Comparison of ENCODE assay signal across 9 cellular contexts in genomic region chr1:207866471-207867135, GRCh38. TPM values are rescaled to one million over a fixed set of nuclear protein-coding genes. Genes with fewer than 3 reads are reported as not detected.
DNase-seq lines count a peak whose midpoint lies in the region; ATAC-seq and FAIRE-seq lines count a peak whose summit lies in the region.
"Had no signal": no experiment of that assay in that cellular context is flagged by ENCODE, and none has a peak within 500 bp of the region (broad histone marks: within the 10 kb centered on the region; RNA-seq: fewer than 3 reads in every experiment).

No MANE protein-coding gene starts in this region.

- no peaks in the 10 kb centered on the region for H3K9me3 Mint-ChIP-seq in activated CD8-positive, alpha-beta memory T cell treated with anti-CD3 and anti-CD28 coated beads, Interleukin-2, amount 10 ng/mL, durations not matched to agents 7 days and 5 days (ENCODE audit: low read depth)

- H3K36me3 ChIP-seq in rectal smooth muscle tissue (ENCODE audit: control insufficient read depth, insufficient read depth, low read length): peaks cover 6% of the 10 kb centered on the region

- CTCF ChIA-PET in activated CD8-positive, alpha-beta memory T cell treated with anti-CD3 and anti-CD28 coated beads, Interleukin-2, amount 10 ng/mL, durations not matched to agents 7 days and 5 days (lab: Charles Lee): interaction anchor here (1.5 to 17.5 kb wide), 3 partner anchors 18 to 67 kb away, joined by 3 to 414 read pairs (median 284); no protein-coding TSS in a partner anchor

- H3K27me3 Mint-ChIP-seq in activated CD8-positive, alpha-beta memory T cell treated with anti-CD3 and anti-CD28 coated beads, Interleukin-2, amount 10 ng/mL, durations not matched to agents 7 days and 5 days: no peaks in the 10 kb centered on the region

- H3K4me1 ChIP-seq in rectal smooth muscle tissue (ENCODE audit: control insufficient read depth, insufficient read depth, low read length): peaks cover 22% of the 10 kb centered on the region

- no peak for ATAC-seq in activated CD8-positive, alpha-beta memory T cell treated with anti-CD3 and anti-CD28 coated beads, Interleukin-2, amount 10 ng/mL, durations not matched to agents 7 days and 5 days
- ATAC-seq in Right ventricle myocardium superior (ENCODE audit: poor library complexity): peak; percentile 35
- ATAC-seq in HG02763 (IDR thresholded peaks at IDR 0.05; ENCODE audit: unreplicated experiment): no peak
- ATAC-seq in HG03521 (IDR thresholded peaks at IDR 0.05; ENCODE audit: unreplicated experiment): no peak

- intact Hi-C loops in Right ventricle myocardium superior (cut with DNase I): no loop called here

- no peak overlapping the region for H3K9ac ChIP-seq in rectal smooth muscle tissue (ENCODE audit: low read length)

- no peak for FAIRE-seq in urothelium cell line (lab: Jason Lieb, UNC)

- H3K4me1 Mint-ChIP-seq in activated CD8-positive, alpha-beta memory T cell treated with anti-CD3 and anti-CD28 coated beads, Interleukin-2, amount 10 ng/mL, durations not matched to agents 7 days and 5 days: peaks cover 83% of the 10 kb centered on the region

- H3K27ac ChIP-seq in rectal smooth muscle tissue (ENCODE audit: low read depth, low read length): peak overlapping the region; percentile 93

- H3K36me3 Mint-ChIP-seq in activated CD8-positive, alpha-beta memory T cell treated with anti-CD3 and anti-CD28 coated beads, Interleukin-2, amount 10 ng/mL, durations not matched to agents 7 days and 5 days: peaks cover 51% of the 10 kb centered on the region

- peak overlapping the region; percentile 91 for H3K4me3 ChIP-seq in rectal smooth muscle tissue (ENCODE audit: low read length)

- H3K4me3 Mint-ChIP-seq in activated CD8-positive, alpha-beta memory T cell treated with anti-CD3 and anti-CD28 coated beads, Interleukin-2, amount 10 ng/mL, durations not matched to agents 7 days and 5 days: peak overlapping the region; percentile 93

- DNase-seq in HUDEP-2 (lab: John Stamatoyannopoulos, UW; ENCODE audit: unreplicated experiment in 76 of 76) (peak in 62 of 76 experiments; percentile 11 to 76 (median 47)), Right ventricle myocardium superior (peak; percentile 64), urothelium cell line (ENCODE audit: low spot score) (no peak), NCI-H146 (lab: John Stamatoyannopoulos, UW) (no peak)
- DNase-seq in activated CD8-positive, alpha-beta memory T cell treated with anti-CD3 and anti-CD28 coated beads, Interleukin-2, amount 10 ng/mL, durations not matched to agents 7 days and 5 days: no peak

- peak overlapping the region; percentile 90 for H3K27ac Mint-ChIP-seq in activated CD8-positive, alpha-beta memory T cell treated with anti-CD3 and anti-CD28 coated beads, Interleukin-2, amount 10 ng/mL, durations not matched to agents 7 days and 5 days

- H3K27me3 ChIP-seq in rectal smooth muscle tissue (ENCODE audit: control insufficient read depth, insufficient read depth, low read length): no peaks in the 10 kb centered on the region

RNA-seq across cellular contexts. Expression of gene CD34, which starts 44.3 kb away (rescaled TPM):
- total RNA-seq in activated CD8-positive, alpha-beta memory T cell treated with anti-CD3 and anti-CD28 coated beads, Interleukin-2, amount 10 ng/mL, durations not matched to agents 7 days and 5 days: under 1 TPM; 0.02 to 0.06 TPM
- total RNA-seq in Right ventricle myocardium superior: 72.5 TPM
- total RNA-seq: epithelial cell of proximal tubule had no signal

Comparison
In these comparisons a context has a peak if more than half of its experiments do, and no peak if none do; other contexts are left out.
1. DNase-seq: peak in HUDEP-2 (62 of 76) and Right ventricle myocardium superior (single experiment); none in activated CD8-positive, alpha-beta memory T cell treated with anti-CD3 and anti-CD28 coated beads, Interleukin-2, amount 10 ng/mL, durations not matched to agents 7 days and 5 days (single experiment), urothelium cell line (single experiment) and NCI-H146 (single experiment).
2. RNA of gene CD34, which starts 44.3 kb away (total RNA-seq): 72.5 TPM in Right ventricle myocardium superior (single experiment); 0.02 to 0.06 TPM in activated CD8-positive, alpha-beta memory T cell treated with anti-CD3 and anti-CD28 coated beads, Interleukin-2, amount 10 ng/mL, durations not matched to agents 7 days and 5 days; every median in the first group is over 10 times any median in the second.